In the genomic region with DNA sequence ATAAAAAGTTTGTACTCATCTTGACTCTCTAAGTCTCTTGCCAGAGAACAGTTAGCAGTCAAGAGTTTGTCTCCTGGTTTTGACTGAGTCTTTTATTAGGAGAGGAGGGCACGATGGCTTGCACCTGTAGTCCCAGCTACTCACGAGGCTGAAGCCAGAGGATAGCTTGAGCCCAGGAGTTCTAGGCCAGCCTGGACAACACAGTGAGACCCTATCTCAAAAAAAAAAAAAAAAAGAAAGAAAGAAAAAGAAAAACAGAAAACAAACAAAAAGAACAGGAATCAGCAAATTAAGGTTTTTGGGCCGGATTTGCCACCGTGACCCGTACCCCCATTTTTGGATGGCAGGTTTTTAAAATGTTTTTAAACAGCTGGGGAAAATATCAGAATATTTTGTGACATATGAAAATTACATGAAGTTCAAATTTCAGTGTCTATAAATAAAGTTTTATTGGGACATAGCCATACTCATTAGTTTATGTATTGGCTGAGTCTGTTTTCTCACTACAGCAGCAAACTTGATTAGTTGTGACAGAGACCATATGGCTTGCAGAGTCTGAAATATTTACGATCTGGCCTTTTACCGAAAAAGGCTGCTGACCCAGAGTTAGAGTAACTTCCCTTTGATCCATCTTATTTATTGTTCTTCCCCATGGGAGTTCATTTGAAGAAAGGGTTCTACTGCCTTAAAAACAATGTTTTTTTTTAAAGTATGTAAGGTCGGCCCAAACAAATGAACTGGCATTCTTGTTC, we compare ENCODE assay signal across 15 cellular contexts. TPM values are rescaled to one million over a fixed set of nuclear protein-coding genes. Genes with fewer than 3 reads are reported as not detected.
DNase-seq lines count a peak whose midpoint lies in the region; ATAC-seq, FAIRE-seq and TF ChIP-seq lines count a peak whose summit lies in the region.
"Had no signal": no experiment of that assay in that cellular context is flagged by ENCODE, and none has a peak within 500 bp of the region (broad histone marks: within the 10 kb centered on the region; RNA-seq: fewer than 3 reads in every experiment).

No MANE protein-coding gene starts in this region.

- no peaks in the 10 kb centered on the region for H4K20me1 ChIP-seq in K562 (replicated peaks; ENCODE audit: control insufficient read depth, insufficient read depth, low read length)

- TF ChIP-seq CTCF in A673 (conservative IDR thresholded peaks at IDR 0.05; ENCODE audit: low read depth, low read length) (no peak), K562 (IDR thresholded peaks at IDR 0.05 in 2 of 3, conservative IDR thresholded peaks at IDR 0.05 in 1 of 3; ENCODE audit: insufficient read depth in 2 of 3, low read depth in 1 of 3, low read length in 3 of 3) (no peak)

- H2BK5ac ChIP-seq in mesenchymal stem cell (ENCODE audit: low read depth, low read length, poor library complexity, severe bottlenecking) = no peak overlapping the region

- TF ChIP-seq EP300 in K562 (IDR thresholded peaks at IDR 0.05; ENCODE audit: low read length) = no peak

- H3K9ac ChIP-seq in K562 (ENCODE audit: insufficient read depth in 1 of 2, low read depth in 2 of 2, low read length in 2 of 2) (no peak overlapping the region), mesenchymal stem cell (ENCODE audit: low read length) (no peak overlapping the region)

- no TSS peak for BruUV-seq in A673 (replicated peaks; lab: Mats Ljungman, UMichigan)
- BruUV-seq in K562 (replicated peaks; lab: Mats Ljungman, UMichigan) = no TSS peak

- H3K27ac ChIP-seq in A673 (ENCODE audit: low read depth, low read length, poor library complexity, severe bottlenecking) (peak overlapping the region; percentile 23), K562 (ENCODE audit: extremely low read depth, low read depth, low read length) (no peak overlapping the region), mesenchymal stem cell (ENCODE audit: low read length, poor library complexity, severe bottlenecking) (no peak overlapping the region)
- H3K27ac ChIP-seq: esophagus squamous epithelium, neutrophil had no signal

- H3K36me3 ChIP-seq in A673 (ENCODE audit: insufficient read depth, low read length, poor library complexity, severe bottlenecking) = peaks cover 23% of the 10 kb centered on the region
- peaks cover 18% of the 10 kb centered on the region for H3K36me3 ChIP-seq in K562 (ENCODE audit: control insufficient read depth, insufficient read depth, low read length)
- peaks cover 5 to 20% of the 10 kb centered on the region in 2 experiments for H3K36me3 ChIP-seq in mesenchymal stem cell (ENCODE audit: control insufficient read depth in 1 of 2, insufficient read depth in 2 of 2, low read depth in 1 of 2, low read length in 2 of 2)

- no peak overlapping the region for H3K14ac ChIP-seq in mesenchymal stem cell (ENCODE audit: low read length in 2 of 2)

- H2AK5ac ChIP-seq in mesenchymal stem cell (ENCODE audit: low read length, severe bottlenecking) = no peak overlapping the region

- peaks cover 51% of the 10 kb centered on the region for H3K4me1 ChIP-seq in A673 (ENCODE audit: insufficient read depth, low read length, poor library complexity, severe bottlenecking)
- peaks cover 3 to 5% of the 10 kb centered on the region in 2 experiments; a peak in 2 of 5 replicates for H3K4me1 ChIP-seq in K562 (replicated peaks in 1 of 2; ENCODE audit: control insufficient read depth in 2 of 2, insufficient read depth in 2 of 2, low read length in 2 of 2)
- H3K4me1 ChIP-seq in mesenchymal stem cell (ENCODE audit: control insufficient read depth, insufficient read depth, low read depth, low read length) = peaks cover 6% of the 10 kb centered on the region

- H3K79me2 ChIP-seq in K562 (ENCODE audit: control insufficient read depth, insufficient read depth, low read length) = peaks cover 28% of the 10 kb centered on the region

- H2BK12ac ChIP-seq in mesenchymal stem cell (ENCODE audit: low read length in 2 of 2) = no peak overlapping the region

- no peak overlapping the region for H3K4me3 ChIP-seq in A673 (ENCODE audit: low read depth, low read length, poor library complexity, severe bottlenecking)
- H3K4me3 ChIP-seq in K562 = no peak overlapping the region
- no peak overlapping the region for H3K4me3 ChIP-seq in mesenchymal stem cell (ENCODE audit: insufficient read depth in 1 of 2, low read depth in 1 of 2, low read length in 2 of 2)
- H3K4me3 ChIP-seq: coronary artery, esophagus squamous epithelium had no signal

- peaks cover 5% of the 10 kb centered on the region for H3K79me1 ChIP-seq in mesenchymal stem cell (replicated peaks; ENCODE audit: low read length, poor library complexity, severe bottlenecking)

- no peak overlapping the region for H4K8ac ChIP-seq in mesenchymal stem cell (ENCODE audit: low read length)

- H3K9me3 ChIP-seq in A673 (ENCODE audit: low read depth, low read length, poor library complexity, severe bottlenecking) (no peaks in the 10 kb centered on the region), K562 (replicated peaks; ENCODE audit: control insufficient read depth, insufficient read depth, low read depth, low read length) (no peaks in the 10 kb centered on the region), mesenchymal stem cell (ENCODE audit: control insufficient read depth, low read length) (no peaks in the 10 kb centered on the region)
- H3K9me3 ChIP-seq: esophagus squamous epithelium, neutrophil had no signal

- H3K4ac ChIP-seq in mesenchymal stem cell (ENCODE audit: low read depth in 1 of 2, low read length in 2 of 2) = no peak overlapping the region

- in situ Hi-C loops in K562 (cut with MboI) = no loop called here

- POLR2A ChIA-PET in A673 (lab: Charles Lee; ENCODE audit: low non-redundant PET) = interaction anchor here (0.5 kb wide), 1 partner anchor 163 kb away, joined by 12 read pairs; no protein-coding TSS in a partner anchor
- POLR2A ChIA-PET in HEK293T (lab: Yijun Ruan, JAX) = no interaction called here
- POLR2A ChIA-PET in K562 (lab: Yijun Ruan, JAX) = interaction anchor here (0.9 kb wide), 1 partner anchor 17 kb away, joined by 3 read pairs; no protein-coding TSS in a partner anchor

- no peak for ATAC-seq in K562
- no peak for ATAC-seq in GM21717 (IDR thresholded peaks at IDR 0.05; ENCODE audit: unreplicated experiment)
- no peak for ATAC-seq in GM18909 (IDR thresholded peaks at IDR 0.05; ENCODE audit: poor library complexity, unreplicated experiment)

- H2AFZ ChIP-seq in K562 (ENCODE audit: low read depth, low read length) = no peak overlapping the region
- no peak overlapping the region for H2AFZ ChIP-seq in mesenchymal stem cell (ENCODE audit: low read depth, low read length)

- intact Hi-C loops in A673 (cut with micrococcal nuclease; ENCODE audit: unreplicated experiment) (no loop called here), K562 (cut with micrococcal nuclease) (no loop called here)

- no peak overlapping the region for H3K18ac ChIP-seq in mesenchymal stem cell (ENCODE audit: low read depth in 1 of 2, low read length in 2 of 2)

- TF ChIP-seq POLR2A in K562 (conservative IDR thresholded peaks at IDR 0.05) = no peak

- CTCF ChIA-PET in A673 (lab: Charles Lee) (no interaction called here), HEK293T (lab: Yijun Ruan, JAX) (no interaction called here), K562 (lab: Yijun Ruan, JAX; ENCODE audit: low intra/inter-chr PET ratio) (no interaction called here)

- H3K27me3 ChIP-seq in A673 (replicated peaks; ENCODE audit: insufficient read depth, low read depth, low read length, poor library complexity) = no peaks in the 10 kb centered on the region
- H3K27me3 ChIP-seq in K562 (ENCODE audit: control insufficient read depth in 2 of 2, insufficient read depth in 2 of 2, low read length in 2 of 2) = no peaks in the 10 kb centered on the region
- H3K27me3 ChIP-seq in mesenchymal stem cell (ENCODE audit: control insufficient read depth in 1 of 2, insufficient read depth in 1 of 2, low read length in 2 of 2) = no peaks in the 10 kb centered on the region
- H3K27me3 ChIP-seq: esophagus squamous epithelium, neutrophil had no signal

- TF ChIP-seq RAD21 in K562 (CRISPR knock-in tag; conservative IDR thresholded peaks at IDR 0.05 in 1 of 2, IDR thresholded peaks at IDR 0.05 in 1 of 2) = no peak

- FAIRE-seq in K562 (lab: Jason Lieb, UNC) = peak; percentile 35

- no peak overlapping the region for H2BK120ac ChIP-seq in mesenchymal stem cell (ENCODE audit: low read depth, low read length)

- DNase-seq in A673 (ENCODE audit: low spot score) = peak; percentile 54
- peak; percentile 11 for DNase-seq in HEK293T (ENCODE audit: extremely low spot score)
- no peak for DNase-seq in K562 (ENCODE audit: extremely low read depth in 1 of 4, low spot score in 3 of 4)
- peak; percentile 62 for DNase-seq in mesenchymal stem cell
- DNase-seq in activated CD8-positive, alpha-beta memory T cell treated with anti-CD3 and anti-CD28 coated beads, Interleukin-2, amount 50 U/mL, for 48 hours = no peak
- no peak for DNase-seq in 8988T
- DNase-seq: DMS153, esophagus squamous epithelium, mammary epithelial cell, NCI-H1105, NCI-H345 had no signal

- H3K23ac ChIP-seq in mesenchymal stem cell (ENCODE audit: low read length in 2 of 2) = no peak overlapping the region

- H3K4me2 ChIP-seq in K562 (ENCODE audit: insufficient read depth, low read length) = no peak overlapping the region
- no peak overlapping the region for H3K4me2 ChIP-seq in mesenchymal stem cell (ENCODE audit: low read length, poor library complexity, severe bottlenecking)

- 81% methylated on average over 6 of the region's 8 CpGs for WGBS in K562 (ENCODE audit: insufficient coverage, low coverage, missing lambda C conversion rate)
- WGBS in mesenchymal stem cell = 75% methylated on average over 5 of the region's 8 CpGs

- no peak overlapping the region for H2BK15ac ChIP-seq in mesenchymal stem cell (ENCODE audit: low read depth, poor library complexity, severe bottlenecking)

- H3K9me1 ChIP-seq in K562 (ENCODE audit: control insufficient read depth, insufficient read depth, low read length) = no peaks in the 10 kb centered on the region

- no peak overlapping the region for H4K91ac ChIP-seq in mesenchymal stem cell (ENCODE audit: low read length)

RNA-seq across cellular contexts. Expression of a gene that starts 31.2 kb away (rescaled TPM):
- total RNA-seq in A673 (2021) = 107 and 111 TPM in 2 replicates
- 54.4 and 119 TPM in 2 replicates for total RNA-seq in K562 (2011; cell fraction: chromatin; rRNA removed; ENCODE audit: low replicate concordance)
- 24.8 and 35.1 TPM in 2 replicates for total RNA-seq in K562 (2011; cell fraction: nucleolus; rRNA removed)
- total RNA-seq in K562 (2011; cell fraction: nucleoplasm; rRNA removed) = 59.2 and 87.3 TPM in 2 replicates
- 23.1 and 23.8 TPM in 2 replicates for total RNA-seq in K562 (2014; rRNA removed)
- total RNA-seq in K562 (2014; rRNA removed; fragmentation: Illumina TruSeq; extraction: Trizol) = 37.1 and 45.5 TPM in 2 replicates
- 39.1 and 44.8 TPM in 2 replicates for total RNA-seq in K562 (2015; rRNA removed; fragmentation: Illumina TruSeq; extraction: Trizol)
- total RNA-seq in K562 (2021) = 24.7 and 32.2 TPM in 2 replicates
- 53.8 and 61.5 TPM in 2 replicates for polyA plus RNA-seq in K562 (2011; rRNA removed)
- polyA plus RNA-seq in K562 (2011; cell fraction: cytosol; rRNA removed) = 17.8 and 22.4 TPM in 2 replicates
- 21.8 and 26.2 TPM in 2 replicates for polyA plus RNA-seq in K562 (2011; cell fraction: nucleus; rRNA removed)
- polyA plus RNA-seq in K562 (2012) = 21.8 and 28.0 TPM in 2 replicates
- polyA plus RNA-seq in K562 (2014; fragmentation: Illumina TruSeq; extraction: Trizol) = 33.2 and 44.2 TPM in 2 replicates
- 10 to 100 TPM; 16.1 to 29.1 TPM for polyA plus RNA-seq in K562 (2014; fragmentation: Nextera tagmentation; extraction: Ambion mirVana)
- 27.6 and 32.6 TPM in 2 replicates for polyA plus RNA-seq in K562 (2014; rRNA removed)
- polyA minus RNA-seq in K562 (2011; rRNA and poly(A)+ RNA removed) = 55.7 and 57.3 TPM in 2 replicates
- polyA minus RNA-seq in K562 (2011; cell fraction: cytosol; rRNA and poly(A)+ RNA removed) = 9.9 and 23.3 TPM in 2 replicates
- polyA minus RNA-seq in K562 (2011; cell fraction: nucleus; rRNA and poly(A)+ RNA removed) = 23.4 and 41.7 TPM in 2 replicates
- polyA plus RNA-seq in mesenchymal stem cell (2013, experiment 1 of 2) = 67.5 TPM
- 66.4 TPM for polyA plus RNA-seq in mesenchymal stem cell (2013, experiment 2 of 2)

RNA-seq across cellular contexts. Expression of a gene that starts 31.5 kb away (rescaled TPM):
- 11.7 and 12.6 TPM in 2 replicates for total RNA-seq in A673 (2021)
- total RNA-seq in K562 (2011; cell fraction: chromatin; rRNA removed; ENCODE audit: low replicate concordance) = 12.9 and 34.3 TPM in 2 replicates
- total RNA-seq in K562 (2011; cell fraction: nucleolus; rRNA removed) = 5.8 and 8.0 TPM in 2 replicates
- total RNA-seq in K562 (2011; cell fraction: nucleoplasm; rRNA removed) = 10.3 and 11.4 TPM in 2 replicates
- total RNA-seq in K562 (2014; rRNA removed) = 4.7 and 6.4 TPM in 2 replicates
- 7.6 and 9.5 TPM in 2 replicates for total RNA-seq in K562 (2014; rRNA removed; fragmentation: Illumina TruSeq; extraction: Trizol)
- 10.0 and 11.1 TPM in 2 replicates for total RNA-seq in K562 (2015; rRNA removed; fragmentation: Illumina TruSeq; extraction: Trizol)
- total RNA-seq in K562 (2021) = 6.7 and 8.1 TPM in 2 replicates
- polyA plus RNA-seq in K562 (2011; rRNA removed) = 4.3 and 5.8 TPM in 2 replicates
- polyA plus RNA-seq in K562 (2011; cell fraction: cytosol; rRNA removed) = 1.4 and 2.6 TPM in 2 replicates
- polyA plus RNA-seq in K562 (2011; cell fraction: nucleus; rRNA removed) = 3.3 and 5.2 TPM in 2 replicates
- 2.6 and 3.3 TPM in 2 replicates for polyA plus RNA-seq in K562 (2012)
- polyA plus RNA-seq in K562 (2014; fragmentation: Illumina TruSeq; extraction: Trizol) = 4.6 and 5.5 TPM in 2 replicates
- 1 to 10 TPM; 1.5 to 2.1 TPM for polyA plus RNA-seq in K562 (2014; fragmentation: Nextera tagmentation; extraction: Ambion mirVana)
- polyA plus RNA-seq in K562 (2014; rRNA removed) = 4.9 and 5.0 TPM in 2 replicates
- 17.9 and 23.0 TPM in 2 replicates for polyA minus RNA-seq in K562 (2011; rRNA and poly(A)+ RNA removed)
- 6.0 and 10.7 TPM in 2 replicates for polyA minus RNA-seq in K562 (2011; cell fraction: cytosol; rRNA and poly(A)+ RNA removed)
- 7.0 and 11.2 TPM in 2 replicates for polyA minus RNA-seq in K562 (2011; cell fraction: nucleus; rRNA and poly(A)+ RNA removed)
- polyA plus RNA-seq in mesenchymal stem cell (2013, experiment 1 of 2) = 3.5 TPM
- polyA plus RNA-seq in mesenchymal stem cell (2013, experiment 2 of 2) = 3.6 TPM

Comparison
In these comparisons a context has a peak if more than half of its experiments do, and no peak if none do; other contexts are left out.
1. DNase-seq: peak in A673 (single experiment), HEK293T (single experiment) and mesenchymal stem cell (single experiment); none in K562 (0 of 4), activated CD8-positive, alpha-beta memory T cell treated with anti-CD3 and anti-CD28 coated beads, Interleukin-2, amount 50 U/mL, for 48 hours (single experiment) and 8988T (single experiment).